ENCODE assay signal across 1 cellular context in genomic region chr17:45131294-45131615, GRCh38.
A peak's percentile ranks its signal among the peaks of the same experiment; 100 is the strongest.
TF ChIP-seq lines count a peak whose summit lies in the region.

No MANE protein-coding gene starts in this region.

TF ChIP-seq in K562, 482 proteins besides CTCF, POLR2A, EP300 and RAD21:
- TF ChIP-seq, protein P1, sequence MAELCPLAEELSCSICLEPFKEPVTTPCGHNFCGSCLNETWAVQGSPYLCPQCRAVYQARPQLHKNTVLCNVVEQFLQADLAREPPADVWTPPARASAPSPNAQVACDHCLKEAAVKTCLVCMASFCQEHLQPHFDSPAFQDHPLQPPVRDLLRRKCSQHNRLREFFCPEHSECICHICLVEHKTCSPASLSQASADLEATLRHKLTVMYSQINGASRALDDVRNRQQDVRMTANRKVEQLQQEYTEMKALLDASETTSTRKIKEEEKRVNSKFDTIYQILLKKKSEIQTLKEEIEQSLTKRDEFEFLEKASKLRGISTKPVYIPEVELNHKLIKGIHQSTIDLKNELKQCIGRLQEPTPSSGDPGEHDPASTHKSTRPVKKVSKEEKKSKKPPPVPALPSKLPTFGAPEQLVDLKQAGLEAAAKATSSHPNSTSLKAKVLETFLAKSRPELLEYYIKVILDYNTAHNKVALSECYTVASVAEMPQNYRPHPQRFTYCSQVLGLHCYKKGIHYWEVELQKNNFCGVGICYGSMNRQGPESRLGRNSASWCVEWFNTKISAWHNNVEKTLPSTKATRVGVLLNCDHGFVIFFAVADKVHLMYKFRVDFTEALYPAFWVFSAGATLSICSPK (IDR thresholded peaks at IDR 0.05; ENCODE audit: borderline replicate concordance), result no peak
- TF ChIP-seq KDM5B (IDR thresholded peaks at IDR 0.05; ENCODE audit: insufficient replicate concordance, low read depth, low read length) (peak; percentile 4), ZFP36 (IDR thresholded peaks at IDR 0.05; ENCODE audit: low read depth, low read length, partially characterized antibody) (peak; percentile 29)
